ENCODE assay signal across 1 cellular context in genomic region chr9:127588740-127589506, GRCh38.
TF ChIP-seq lines count a peak whose summit lies in the region.

No MANE protein-coding gene starts in this region.

TF ChIP-seq in WTC11, 78 proteins besides CTCF, POLR2A, EP300 and RAD21 (continued from another document):
- TF ChIP-seq NR3C1 (CRISPR knock-in tag; conservative IDR thresholded peaks at IDR 0.05; ENCODE audit: low read depth), result no peak
- no peak for TF ChIP-seq KAT7 (CRISPR knock-in tag; IDR thresholded peaks at IDR 0.05; ENCODE audit: borderline replicate concordance)
- no peak for TF ChIP-seq ZNF416 (CRISPR knock-in tag; IDR thresholded peaks at IDR 0.05)
- no peak for TF ChIP-seq PRDM15 (CRISPR knock-in tag; IDR thresholded peaks at IDR 0.05)
- no peak for TF ChIP-seq ZMAT4 (CRISPR knock-in tag; IDR thresholded peaks at IDR 0.05)
- no peak for TF ChIP-seq ELF4 (CRISPR knock-in tag; IDR thresholded peaks at IDR 0.05; ENCODE audit: low read depth)
- TF ChIP-seq E2F5 (CRISPR knock-in tag; IDR thresholded peaks at IDR 0.05), result no peak
- no peak for TF ChIP-seq FOXK1 (CRISPR knock-in tag; IDR thresholded peaks at IDR 0.05)
- TF ChIP-seq AR (CRISPR knock-in tag; IDR thresholded peaks at IDR 0.05), result no peak
